1 cellular context compared by ENCODE assay signal in the genomic region with DNA sequence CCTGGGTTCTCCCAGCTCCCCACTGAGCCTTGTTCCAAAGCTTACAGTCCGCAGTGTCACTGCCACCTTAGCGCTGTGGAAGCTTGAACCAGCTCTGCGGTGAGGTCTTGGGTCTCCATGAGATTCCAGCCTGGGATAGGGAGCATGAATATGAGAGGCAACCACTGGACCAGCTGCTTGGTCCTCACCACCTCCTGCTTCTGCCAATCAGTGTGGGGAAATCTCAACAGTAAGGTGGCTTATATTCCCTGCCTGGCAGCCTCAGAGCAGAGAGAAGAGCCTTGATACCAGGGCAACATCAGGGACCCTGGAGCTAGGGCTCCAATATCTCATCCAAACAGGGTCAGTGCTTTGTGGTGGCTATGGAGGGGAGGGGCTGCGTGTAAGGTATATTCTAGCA.
TF ChIP-seq lines count a peak whose summit lies in the region.

No MANE protein-coding gene starts in this region.

TF ChIP-seq in GM23338, 12 proteins besides CTCF, POLR2A, EP300 and RAD21 (continued from another document):
- TF ChIP-seq ZNF462 (CRISPR knock-in tag; IDR thresholded peaks at IDR 0.05) (no peak), EZH2phosphoT487 (IDR thresholded peaks at IDR 0.05; ENCODE audit: unreplicated experiment) (no peak)
TF ChIP-seq in GM23338: peak in this region for 0.
